ENCODE assay signal across 10 cellular contexts in genomic region chr9:33153666-33154065, GRCh38. TPM values are rescaled to one million over a fixed set of nuclear protein-coding genes. Genes with fewer than 3 reads are reported as not detected.
DNase-seq lines count a peak whose midpoint lies in the region; ATAC-seq and TF ChIP-seq lines count a peak whose summit lies in the region.
"Had no signal": no experiment of that assay in that cellular context is flagged by ENCODE, and none has a peak within 500 bp of the region (broad histone marks: within the 10 kb centered on the region; RNA-seq: fewer than 3 reads in every experiment).

No MANE protein-coding gene starts in this region.

- peak overlapping the region; percentile 42 for H3K4me3 Mint-ChIP-seq in activated naive CD4-positive, alpha-beta T cell treated with anti-CD3 and anti-CD28 coated beads, Interleukin-2, amount 10 ng/mL, durations not matched to agents 7 days and 5 days
- peak overlapping the region; percentile 33 for H3K4me3 Mint-ChIP-seq in activated CD8-positive, alpha-beta T cell treated with anti-CD3 and anti-CD28 coated beads for 36 hours

- H3K36me3 Mint-ChIP-seq in activated naive CD4-positive, alpha-beta T cell treated with anti-CD3 and anti-CD28 coated beads, Interleukin-2, amount 10 ng/mL, durations not matched to agents 7 days and 5 days = peaks cover 11% of the 10 kb centered on the region
- peaks cover 15% of the 10 kb centered on the region for H3K36me3 Mint-ChIP-seq in activated CD8-positive, alpha-beta T cell treated with anti-CD3 and anti-CD28 coated beads for 36 hours (ENCODE audit: low read depth)

- H3K4me1 Mint-ChIP-seq in activated naive CD4-positive, alpha-beta T cell treated with anti-CD3 and anti-CD28 coated beads, Interleukin-2, amount 10 ng/mL, durations not matched to agents 7 days and 5 days = peaks cover 67% of the 10 kb centered on the region
- H3K4me1 Mint-ChIP-seq in activated CD8-positive, alpha-beta T cell treated with anti-CD3 and anti-CD28 coated beads for 36 hours (ENCODE audit: low read depth) = peaks cover 81% of the 10 kb centered on the region

- POLR2A ChIA-PET in activated CD8-positive, alpha-beta T cell treated with anti-CD3 and anti-CD28 coated beads for 36 hours (lab: Charles Lee) = no interaction called here

- no peaks in the 10 kb centered on the region for H3K9me3 Mint-ChIP-seq in activated naive CD4-positive, alpha-beta T cell treated with anti-CD3 and anti-CD28 coated beads, Interleukin-2, amount 10 ng/mL, durations not matched to agents 7 days and 5 days
- no peaks in the 10 kb centered on the region for H3K9me3 Mint-ChIP-seq in activated CD8-positive, alpha-beta T cell treated with anti-CD3 and anti-CD28 coated beads for 36 hours

- no peak for DNase-seq in activated naive CD4-positive, alpha-beta T cell treated with anti-CD3 and anti-CD28 coated beads, Interleukin-2, amount 10 ng/mL, durations not matched to agents 7 days and 5 days
- no peak for DNase-seq in activated naive CD4-positive, alpha-beta T cell (lab: John Stamatoyannopoulos, UW)
- no peak for DNase-seq in activated CD8-positive, alpha-beta T cell treated with anti-CD3 and anti-CD28 coated beads for 36 hours
- DNase-seq in thyroid gland (no peak), cortex of kidney (lab: John Stamatoyannopoulos, UW) (no peak), GM20000 (ENCODE audit: low spot score) (no peak)
- DNase-seq: NCI-H748 treated with DMSO at 0.1 percent for 48 hours had no signal

- no peak overlapping the region for H3K4me3 ChIP-seq in thyroid gland (replicated peaks in 1 of 3)
- H3K4me3 ChIP-seq: cardiac muscle cell had no signal

- peak overlapping the region in 2 of 3 donors; percentile 19 to 30 for H3K27ac ChIP-seq in thyroid gland
- H3K27ac ChIP-seq: cardiac muscle cell had no signal

- ATAC-seq in HG03159 (IDR thresholded peaks at IDR 0.05; ENCODE audit: unreplicated experiment) (peak; percentile 45), HG03469 (IDR thresholded peaks at IDR 0.05; ENCODE audit: unreplicated experiment) (no peak)
- no peak for ATAC-seq in activated CD8-positive, alpha-beta T cell treated with anti-CD3 and anti-CD28 coated beads for 36 hours

- peak overlapping the region; percentile 69 for H3K27ac Mint-ChIP-seq in activated naive CD4-positive, alpha-beta T cell treated with anti-CD3 and anti-CD28 coated beads, Interleukin-2, amount 10 ng/mL, durations not matched to agents 7 days and 5 days
- H3K27ac Mint-ChIP-seq in activated CD8-positive, alpha-beta T cell treated with anti-CD3 and anti-CD28 coated beads for 36 hours = peak overlapping the region; percentile 80

- WGBS in thyroid gland, 2 donors = 70 to 77% methylated on average over 5 of the region's 5 CpGs

- H3K4me1 ChIP-seq in thyroid gland = peaks cover 45 to 91% of the 10 kb centered on the region in 2 donors

- no peaks in the 10 kb centered on the region for H3K27me3 ChIP-seq in thyroid gland
- H3K27me3 ChIP-seq: cardiac muscle cell had no signal

- H3K27me3 Mint-ChIP-seq in activated naive CD4-positive, alpha-beta T cell treated with anti-CD3 and anti-CD28 coated beads, Interleukin-2, amount 10 ng/mL, durations not matched to agents 7 days and 5 days = no peaks in the 10 kb centered on the region
- no peaks in the 10 kb centered on the region for H3K27me3 Mint-ChIP-seq in activated CD8-positive, alpha-beta T cell treated with anti-CD3 and anti-CD28 coated beads for 36 hours

- H3K9me3 ChIP-seq in thyroid gland = no peaks in the 10 kb centered on the region

- TF ChIP-seq CTCF in activated CD8-positive, alpha-beta T cell treated with anti-CD3 and anti-CD28 coated beads for 36 hours (IDR thresholded peaks at IDR 0.05) = no peak
- no peak for TF ChIP-seq CTCF in thyroid gland (IDR thresholded peaks at IDR 0.05)
- no peak for TF ChIP-seq CTCF in GM20000 (IDR thresholded peaks at IDR 0.05; ENCODE audit: extremely low read depth, missing control alignments)

- TF ChIP-seq POLR2A in thyroid gland (IDR thresholded peaks at IDR 0.05) = no peak

- no peaks in the 10 kb centered on the region for H3K36me3 ChIP-seq in thyroid gland
- H3K36me3 ChIP-seq: cardiac muscle cell had no signal

- CTCF ChIA-PET in activated naive CD4-positive, alpha-beta T cell treated with anti-CD3 and anti-CD28 coated beads, Interleukin-2, amount 10 ng/mL, durations not matched to agents 7 days and 5 days (lab: Charles Lee) = interaction anchor here (0.6 kb wide), 1 partner anchor 16 kb away, joined by 3 read pairs; no protein-coding TSS in a partner anchor
- CTCF ChIA-PET in activated CD8-positive, alpha-beta T cell treated with anti-CD3 and anti-CD28 coated beads for 36 hours (lab: Charles Lee) = no interaction called here

- intact Hi-C loops in activated CD8-positive, alpha-beta T cell treated with anti-CD3 and anti-CD28 coated beads for 36 hours (cut with micrococcal nuclease) = no loop called here
- intact Hi-C loops in thyroid gland (cut with DNase I) = no loop called here

RNA-seq across cellular contexts. Expression of gene B4GALT1, which starts 13.5 kb away (rescaled TPM):
- 10 to 100 TPM; 41.2 to 41.4 TPM for total RNA-seq in activated CD8-positive, alpha-beta T cell treated with anti-CD3 and anti-CD28 coated beads for 36 hours
- total RNA-seq in thyroid gland = 100 to 1,000 TPM in 3 of 4 donors, 10 to 100 TPM in 1; 88.3 to 119 (median 103) TPM
